Comparison of ENCODE assay signal across 7 cellular contexts in genomic region chr6:170459451-170459850, GRCh38.
DNase-seq lines count a peak whose midpoint lies in the region; ATAC-seq lines count a peak whose summit lies in the region.

No MANE protein-coding gene starts in this region.

- peaks cover 3% of the 10 kb centered on the region; the same call in 1 of the 2 replicates for H3K4me1 ChIP-seq in GM23248 (ENCODE audit: insufficient read depth)
- peaks cover 0 to 6% of the 10 kb centered on the region in 2 donors for H3K4me1 ChIP-seq in duodenal mucosa (ENCODE audit: control insufficient read depth in 1 of 2, insufficient read depth in 2 of 2, low read length in 2 of 2)

- peak overlapping the region; percentile 67 for H3K4me3 ChIP-seq in GM23248
- H3K4me3 ChIP-seq in duodenal mucosa (ENCODE audit: low read depth in 1 of 2, low read length in 2 of 2) = peak overlapping the region; percentile 31 to 37

- in situ Hi-C loops in GM23248 (cut with MboI) = no loop called here

- peaks cover 23% of the 10 kb centered on the region; the same call in 1 of the 2 replicates for H3K27me3 ChIP-seq in GM23248 (replicated peaks; ENCODE audit: insufficient read depth)
- no peaks in the 10 kb centered on the region for H3K27me3 ChIP-seq in duodenal mucosa (ENCODE audit: control insufficient read depth in 1 of 2, insufficient read depth in 2 of 2, low read length in 2 of 2)

- peak; percentile 71 for DNase-seq in GM23248
- peak; percentile 50 for DNase-seq in NOMO-1 treated with dmso at 0.1 percent for 144 hours (lab: John Stamatoyannopoulos, UW; ENCODE audit: unreplicated experiment)
- DNase-seq in stimulated activated CD8-positive, alpha-beta memory T cell treated with anti-CD3 and anti-CD28 coated beads, Interleukin-4, amount 100 ng/mL, for 48 hours = peak; percentile 48
- DNase-seq in SKM-1 (lab: John Stamatoyannopoulos, UW; ENCODE audit: unreplicated experiment) = no peak
- no peak for DNase-seq in stimulated activated naive CD4-positive, alpha-beta T cell treated with Interleukin-2 at 50 U/mL for 16 hours (lab: John Stamatoyannopoulos, UW)

- 11 to 22% methylated on average over 4 to 6 of the region's 6 CpGs for whole genome bisulfite sequencing in GM23248 (ENCODE audit: low coverage in 1 of 2, low lambda C conversion rate in 2 of 2, missing lambda C conversion rate in 2 of 2), 2 experiments

- H3K4me2 ChIP-seq in GM23248 (ENCODE audit: unreplicated experiment) = peak overlapping the region; percentile 55

- H3K79me2 ChIP-seq in GM23248 (ENCODE audit: insufficient read depth) = no peaks in the 10 kb centered on the region

- 0 out of 2 replicates have a peak overlapping the region, but pooled peaks have one; percentile 3 for H2AFZ ChIP-seq in GM23248

- H4K20me1 ChIP-seq in GM23248 (ENCODE audit: insufficient read depth) = no peaks in the 10 kb centered on the region

- no peaks in the 10 kb centered on the region for H3K9me2 ChIP-seq in GM23248 (ENCODE audit: insufficient read depth)

- H3K36me3 ChIP-seq in GM23248 (ENCODE audit: low read depth) (no peaks in the 10 kb centered on the region), duodenal mucosa (ENCODE audit: control insufficient read depth in 1 of 2, insufficient read depth in 2 of 2, low read length in 2 of 2) (no peaks in the 10 kb centered on the region)

- H3K9me3 ChIP-seq in GM23248 (ENCODE audit: low read depth) (no peaks in the 10 kb centered on the region), duodenal mucosa (ENCODE audit: control insufficient read depth in 1 of 2, low read length in 2 of 2) (no peaks in the 10 kb centered on the region)

- H3K27ac ChIP-seq in GM23248 (no peak overlapping the region), duodenal mucosa (ENCODE audit: low read depth, low read length) (no peak overlapping the region)

- no peaks in the 10 kb centered on the region for H3F3A ChIP-seq in GM23248 (ENCODE audit: insufficient read depth)

- peak; percentile 74 for ATAC-seq in GM18517 (IDR thresholded peaks at IDR 0.05; ENCODE audit: unreplicated experiment)

- H3K9ac ChIP-seq in GM23248 = no peak overlapping the region
- H3K9ac ChIP-seq in duodenal mucosa (ENCODE audit: low read depth in 1 of 2, low read length in 2 of 2) = no peak overlapping the region

Comparison
In these comparisons a context has a peak if more than half of its experiments do, and no peak if none do; other contexts are left out.
1. DNase-seq: peak in GM23248 (single experiment), NOMO-1 treated with dmso at 0.1 percent for 144 hours (single experiment) and stimulated activated CD8-positive, alpha-beta memory T cell treated with anti-CD3 and anti-CD28 coated beads, Interleukin-4, amount 100 ng/mL, for 48 hours (single experiment); none in SKM-1 (single experiment) and stimulated activated naive CD4-positive, alpha-beta T cell treated with Interleukin-2 at 50 U/mL for 16 hours (single experiment).